20 cellular contexts compared by ENCODE assay signal in the genomic region with DNA sequence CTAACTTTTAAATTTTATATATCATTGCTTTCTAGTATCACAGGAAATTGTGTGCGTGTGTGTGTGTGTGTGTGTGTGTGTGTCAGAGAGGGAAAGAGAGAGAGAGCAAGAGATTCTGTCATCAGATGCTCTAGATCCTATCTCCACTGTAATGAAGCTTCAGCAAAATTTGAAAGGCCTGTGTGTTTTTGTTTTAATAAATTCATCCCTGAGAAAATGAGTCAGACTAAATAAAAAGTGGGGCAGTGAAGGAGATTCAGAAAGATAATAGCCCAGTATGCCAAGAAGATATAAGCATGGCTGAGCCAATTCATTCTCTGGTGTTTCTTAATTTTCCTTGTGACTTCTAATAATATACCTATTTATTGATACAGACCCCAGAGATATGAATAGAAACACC.
A peak's percentile ranks its signal among the peaks of the same experiment; 100 is the strongest.
DNase-seq lines count a peak whose midpoint lies in the region; ATAC-seq and TF ChIP-seq lines count a peak whose summit lies in the region.
"Had no signal": no experiment of that assay in that cellular context is flagged by ENCODE, and none has a peak within 500 bp of the region (broad histone marks: within the 10 kb centered on the region; RNA-seq: fewer than 3 reads in every experiment).

No MANE protein-coding gene starts in this region.

- H3K4me1 ChIP-seq in SJSA1 (replicated peaks) = peaks cover 14% of the 10 kb centered on the region
- no peaks in the 10 kb centered on the region for H3K4me1 ChIP-seq in fibroblast of lung (ENCODE audit: control insufficient read depth, extremely low read depth, insufficient read depth, low read length)
- H3K4me1 ChIP-seq: SJCRH30 had no signal

- H3K4me3 ChIP-seq in SJSA1 (no peak overlapping the region), fibroblast of lung (replicated peaks in 1 of 4; ENCODE audit: control extremely low read depth in 1 of 4, insufficient read depth in 1 of 4, low read depth in 3 of 4, low read length in 4 of 4) (no peak overlapping the region)
- H3K4me3 ChIP-seq: esophagus muscularis mucosa, GM23338, mucosa of descending colon, SJCRH30 had no signal

- peak; percentile 18 for DNase-seq in GM03348 (ENCODE audit: low spot score)
- DNase-seq in SJSA1 (ENCODE audit: low read depth in 1 of 2, low spot score in 2 of 2) = peak in 1 of 2 experiments; percentile 28
- DNase-seq in fibroblast of lung (ENCODE audit: low read depth in 2 of 2) = peak; percentile 30 to 56
- peak; percentile 48 for DNase-seq in stromal cell of bone marrow (ENCODE audit: low read depth)
- DNase-seq in stimulated activated CD4-positive, alpha-beta T cell treated with anti-CD3 and anti-CD28 coated beads, Interleukin-4, amount 100 ng/mL, for 1 hour = no peak
- no peak for DNase-seq in NOMO-1 treated with dmso at 0.1 percent for 144 hours (lab: John Stamatoyannopoulos, UW; ENCODE audit: unreplicated experiment)
- no peak for DNase-seq in activated naive CD4-positive, alpha-beta T cell treated with anti-CD3 and anti-CD28 coated beads, Interleukin-2, amount 50 U/mL, for 16 hours
- DNase-seq: activated CD4-positive, CD25-positive, alpha-beta regulatory T cell treated with anti-CD3 and anti-CD28 coated beads, Interleukin-2, amount 50 U/mL, for 72 hours; activated CD8-positive, alpha-beta memory T cell treated with anti-CD3 and anti-CD28 coated beads, Interleukin-2, amount 10 ng/mL, durations not matched to agents 7 days and 5 days; activated naive CD4-positive, alpha-beta T cell; DMS79 treated with DMSO at 0.1 percent for 48 hours; hypothalamus; left colon; mucosa of descending colon; SJCRH30; stimulated activated CD4-positive, alpha-beta T cell treated with anti-CD3 and anti-CD28 coated beads, Interleukin-4, amount 100 ng/mL, for 24 hours had no signal

- ATAC-seq in GM21723 (IDR thresholded peaks at IDR 0.05; ENCODE audit: unreplicated experiment) = no peak
- ATAC-seq: activated CD8-positive, alpha-beta memory T cell treated with anti-CD3 and anti-CD28 coated beads, Interleukin-2, amount 10 ng/mL, durations not matched to agents 7 days and 5 days; GM23338; left colon; mucosa of descending colon had no signal

- no peaks in the 10 kb centered on the region for H4K20me1 ChIP-seq in fibroblast of lung (ENCODE audit: control insufficient read depth, extremely low read depth, insufficient read depth, low read length)

- H3K27ac ChIP-seq in SJSA1 (peak overlapping the region; percentile 92), fibroblast of lung (ENCODE audit: insufficient read depth, low read length) (no peak overlapping the region)
- H3K27ac ChIP-seq: KMS-11, SJCRH30 had no signal

- no peaks in the 10 kb centered on the region for H3K79me2 ChIP-seq in fibroblast of lung (ENCODE audit: control insufficient read depth, insufficient read depth, low read length)

- no peak overlapping the region for H3K4me2 ChIP-seq in fibroblast of lung (ENCODE audit: extremely low read depth, insufficient read depth, low read length)
- H3K4me2 ChIP-seq: GM23338, KMS-11 had no signal

- H3K36me3 ChIP-seq in SJSA1 (no peaks in the 10 kb centered on the region), fibroblast of lung (ENCODE audit: control insufficient read depth, insufficient read depth, low read length) (no peaks in the 10 kb centered on the region)
- H3K36me3 ChIP-seq: esophagus muscularis mucosa, SJCRH30 had no signal

- H2AFZ ChIP-seq in fibroblast of lung (ENCODE audit: low read length) = no peak overlapping the region
- H2AFZ ChIP-seq: GM23338 had no signal

- H3K27me3 ChIP-seq in SJSA1 (replicated peaks) = no peaks in the 10 kb centered on the region
- H3K27me3 ChIP-seq in fibroblast of lung (ENCODE audit: control insufficient read depth, insufficient read depth, low read length) = no peaks in the 10 kb centered on the region
- H3K27me3 ChIP-seq: esophagus muscularis mucosa, SJCRH30 had no signal

- no peak for TF ChIP-seq CTCF in fibroblast of lung (conservative IDR thresholded peaks at IDR 0.05 in 1 of 2, IDR thresholded peaks at IDR 0.05 in 1 of 2; ENCODE audit: low read depth in 1 of 2, low read length in 2 of 2)

- H3K9ac ChIP-seq in fibroblast of lung (ENCODE audit: insufficient read depth, low read length) = no peak overlapping the region
- H3K9ac ChIP-seq: KMS-11 had no signal

- H3K9me3 ChIP-seq in SJSA1 (replicated peaks) = peaks cover 2% of the 10 kb centered on the region; the same call in 1 of the 2 replicates
- no peaks in the 10 kb centered on the region for H3K9me3 ChIP-seq in fibroblast of lung (ENCODE audit: control insufficient read depth, insufficient read depth, low read depth, low read length)
- H3K9me3 ChIP-seq: esophagus muscularis mucosa, mucosa of descending colon had no signal

Comparison
In these comparisons a context has a peak if more than half of its experiments do, and no peak if none do; other contexts are left out.
1. DNase-seq: peak in GM03348 (single experiment), fibroblast of lung (2 of 2) and stromal cell of bone marrow (single experiment); none in stimulated activated CD4-positive, alpha-beta T cell treated with anti-CD3 and anti-CD28 coated beads, Interleukin-4, amount 100 ng/mL, for 1 hour (single experiment), NOMO-1 treated with dmso at 0.1 percent for 144 hours (single experiment) and activated naive CD4-positive, alpha-beta T cell treated with anti-CD3 and anti-CD28 coated beads, Interleukin-2, amount 50 U/mL, for 16 hours (single experiment).